Comparison of ENCODE assay signal across 8 cellular contexts in genomic region chr22:46737105-46737975, GRCh38. TPM values are rescaled to one million over a fixed set of nuclear protein-coding genes. Genes with fewer than 3 reads are reported as not detected.
DNase-seq lines count a peak whose midpoint lies in the region; ATAC-seq and TF ChIP-seq lines count a peak whose summit lies in the region.

No MANE protein-coding gene starts in this region.

- TF ChIP-seq POLR2A in erythroblast (IDR thresholded peaks at IDR 0.05; ENCODE audit: low read length) (no peak), transverse colon (IDR thresholded peaks at IDR 0.05) (no peak)

- in situ Hi-C loops in ACHN (cut with HindIII; ENCODE audit: low pct_ligation_motif_present, low pct_unique_long_range_greater_than_20kb, low sequenced_read_pairs) (no loop called here), transverse colon (cut with MboI; ENCODE audit: low pct_ligation_motif_present in 1 of 4, low pct_unique_long_range_greater_than_20kb in 1 of 4, low sequenced_read_pairs in 3 of 4) (loop anchor here in 1 of 4 donors (25.0 kb wide), 1 partner anchor 175 kb away; no protein-coding TSS in a partner anchor)

- WGBS in transverse colon (ENCODE audit: low coverage in 1 of 2), 2 donors = 9 to 13% methylated on average over 3 to 33 of the region's 53 CpGs

- H3K27ac ChIP-seq in muscle layer of duodenum (ENCODE audit: low read length) (peak overlapping the region; percentile 69), transverse colon (peak overlapping the region; percentile 92 to 95 (median 94))

- peak; percentile 17 for DNase-seq in ACHN
- DNase-seq in M059J (ENCODE audit: low read depth) = peak; percentile 21
- DNase-seq in activated CD8-positive, alpha-beta memory T cell treated with anti-CD3 and anti-CD28 coated beads, Interleukin-2, amount 50 U/mL, for 4 hours = peak; percentile 45
- peak; percentile 20 to 21 for DNase-seq in erythroblast (lab: John Stamatoyannopoulos, UW)
- peak; percentile 59 for DNase-seq in transverse colon
- DNase-seq in 8988T = no peak

- H3K27me3 ChIP-seq in muscle layer of duodenum (ENCODE audit: low read depth, low read length) = no peaks in the 10 kb centered on the region
- no peaks in the 10 kb centered on the region for H3K27me3 ChIP-seq in transverse colon

- H3K4me1 ChIP-seq in muscle layer of duodenum (ENCODE audit: control insufficient read depth in 1 of 2, insufficient read depth in 2 of 2, low read length in 2 of 2) (peaks cover 32 to 61% of the 10 kb centered on the region in 2 donors), transverse colon (peaks cover 37 to 87% (median 63%) of the 10 kb centered on the region in 4 donors)

- intact Hi-C loops in transverse colon (cut with DNase I; ENCODE audit: low total_unique reads) = no loop called here

- H3K4me3 ChIP-seq in muscle layer of duodenum (ENCODE audit: low read depth in 1 of 2, low read length in 2 of 2) (peak overlapping the region; percentile 73 to 79), transverse colon (peak overlapping the region; percentile 68 to 88 (median 84))

- TF ChIP-seq EP300 in transverse colon (IDR thresholded peaks at IDR 0.05; ENCODE audit: low read depth) = no peak

- H3K9me3 ChIP-seq in muscle layer of duodenum (ENCODE audit: control insufficient read depth in 1 of 2, low read length in 2 of 2) (no peaks in the 10 kb centered on the region), transverse colon (no peaks in the 10 kb centered on the region)

- no peak for TF ChIP-seq CTCF in transverse colon (IDR thresholded peaks at IDR 0.05)

- H3K36me3 ChIP-seq in muscle layer of duodenum (ENCODE audit: control insufficient read depth in 1 of 2, insufficient read depth in 2 of 2, low read length in 2 of 2) = no peaks in the 10 kb centered on the region
- no peaks in the 10 kb centered on the region for H3K36me3 ChIP-seq in transverse colon

- ATAC-seq in GM19324 (IDR thresholded peaks at IDR 0.05; ENCODE audit: low FRiP score, unreplicated experiment) = peak; percentile 33

RNA-seq across cellular contexts. Expression of gene CERK, which starts 0.7 kb away (rescaled TPM):
- total RNA-seq in M059J (2014; rRNA removed; shearing (Covaris generic)) = 12.2 and 22.8 TPM in 2 replicates
- 10 to 100 TPM; 13.7 to 72.2 (median 63.5) TPM for total RNA-seq in transverse colon

RNA-seq across cellular contexts. Expression of gene TBC1D22A, which starts 25.1 kb away (rescaled TPM):
- 6.8 and 7.3 TPM in 2 replicates for total RNA-seq in M059J (2014; rRNA removed; shearing (Covaris generic))
- total RNA-seq in transverse colon = 100 to 1,000 TPM in 1 of 4 donors, 10 to 100 TPM in 3; 31.2 to 111 (median 41.8) TPM
